ENCODE assay signal across 19 cellular contexts in the genomic region with DNA sequence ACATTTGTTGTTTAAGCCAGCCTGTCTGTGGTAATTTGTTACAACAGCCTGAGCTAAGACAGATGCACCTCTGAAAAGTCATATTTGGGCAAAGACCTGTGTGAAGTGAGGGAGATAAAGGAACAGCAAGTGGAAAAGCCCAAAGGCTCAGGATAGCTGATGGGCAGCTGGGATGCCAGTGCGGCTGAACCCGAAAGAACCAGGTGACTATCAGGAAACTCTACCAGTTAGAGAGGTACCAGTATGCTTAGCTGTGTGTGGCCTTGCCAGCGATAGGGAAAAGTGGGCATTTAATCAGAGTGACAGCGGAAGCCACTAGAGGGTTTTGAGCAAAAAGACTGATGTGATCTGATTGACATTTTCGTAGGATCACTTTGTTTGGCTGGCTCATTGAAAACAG.
A peak's percentile ranks its signal among the peaks of the same experiment; 100 is the strongest.
DNase-seq lines count a peak whose midpoint lies in the region; ATAC-seq, FAIRE-seq and TF ChIP-seq lines count a peak whose summit lies in the region.
"Had no signal": no experiment of that assay in that cellular context is flagged by ENCODE, and none has a peak within 500 bp of the region (broad histone marks: within the 10 kb centered on the region; RNA-seq: fewer than 3 reads in every experiment).

No MANE protein-coding gene starts in this region.

- H4K5ac ChIP-seq in H1 (ENCODE audit: insufficient read length, low read depth, low read length) = no peak overlapping the region

- no peaks in the 10 kb centered on the region for H3K4me1 ChIP-seq in H1 (replicated peaks in 1 of 4; ENCODE audit: control insufficient read depth in 3 of 4, insufficient read depth in 4 of 4, low read length in 3 of 4)
- H3K4me1 ChIP-seq: A549, BLaER1, HAP-1 had no signal

- 86% methylated on average over 5 of the region's 5 CpGs; no CpG with 5 or more reads in 1 of the 2 experiments for WGBS in H1 (ENCODE audit: extremely low coverage in 1 of 2, insufficient coverage in 1 of 2, insufficient read length in 1 of 2, insufficient replicate concordance in 2 of 2, low coverage in 1 of 2, low lambda C conversion rate in 2 of 2, missing lambda C conversion rate in 1 of 2), 2 experiments

- no peaks in the 10 kb centered on the region for H3K79me1 ChIP-seq in H1 (ENCODE audit: low read depth, low read length)

- peaks cover 0 to 2% of the 10 kb centered on the region in 2 experiments for H4K20me1 ChIP-seq in H1 (replicated peaks in 1 of 2; ENCODE audit: control insufficient read depth in 1 of 2, insufficient read depth in 2 of 2, low read length in 2 of 2)
- H4K20me1 ChIP-seq: BLaER1 had no signal

- no peak for FAIRE-seq in H1 (lab: Jason Lieb, UNC)
- FAIRE-seq: A549, GM12878, HepG2 had no signal

- intact Hi-C loops in left cardiac atrium (cut with DNase I) = no loop called here

- H3K9ac ChIP-seq in H1 (replicated peaks in 1 of 4; ENCODE audit: extremely low read depth in 1 of 4, low read depth in 3 of 4, low read length in 3 of 4) = no peak overlapping the region
- H3K9ac ChIP-seq: BLaER1 had no signal

- no peaks in the 10 kb centered on the region for H3K79me2 ChIP-seq in H1 (ENCODE audit: control insufficient read depth in 1 of 2, insufficient read depth in 2 of 2, low read length in 2 of 2)

- POLR2A ChIA-PET in H1 (lab: Charles Lee; ENCODE audit: partially characterized antibody) = no interaction called here

- no peak overlapping the region for H3K23ac ChIP-seq in H1 (ENCODE audit: insufficient read length)

- no peak overlapping the region for H3K14ac ChIP-seq in H1 (ENCODE audit: insufficient read length)

- TF ChIP-seq RAD21 in H1 (IDR thresholded peaks at IDR 0.05 in 1 of 2, conservative IDR thresholded peaks at IDR 0.05 in 1 of 2; ENCODE audit: low read depth in 2 of 2, low read length in 2 of 2) = no peak

- no peak overlapping the region for H2BK20ac ChIP-seq in H1 (ENCODE audit: low read length)

- no peak overlapping the region for H3K4me2 ChIP-seq in H1 (ENCODE audit: insufficient read depth in 1 of 2, low read depth in 2 of 2, low read length in 2 of 2)
- H3K4me2 ChIP-seq: A549, BLaER1 had no signal

- no peak overlapping the region for H3K27ac ChIP-seq in H1 (ENCODE audit: low read depth, low read length)
- H3K27ac ChIP-seq: 22Rv1, A549, BLaER1 had no signal

- no peak overlapping the region for H3K4ac ChIP-seq in H1 (replicated peaks; ENCODE audit: insufficient read length, low read depth, low read length)

- CTCF ChIA-PET in H1 (lab: Charles Lee; ENCODE audit: partially characterized antibody) = interaction anchor here (0.9 to 1.7 kb wide), 4 partner anchors 10 to 274 kb away, joined by 3 to 4 read pairs (median 3); no protein-coding TSS in a partner anchor

- no peak for TF ChIP-seq EP300 in H1 (IDR thresholded peaks at IDR 0.05; ENCODE audit: borderline replicate concordance in 1 of 2, low read depth in 2 of 2, low read length in 2 of 2)

- H3K36me3 ChIP-seq in H1 (ENCODE audit: control insufficient read depth in 2 of 4, insufficient read depth in 4 of 4, low read length in 3 of 4) = no peaks in the 10 kb centered on the region
- H3K36me3 ChIP-seq: BLaER1, HAP-1 had no signal

- ATAC-seq in left cardiac atrium (no peak), GM21381 (IDR thresholded peaks at IDR 0.05; ENCODE audit: unreplicated experiment) (no peak)
- ATAC-seq: A549; CD8-positive, alpha-beta T cell; GM12878; HepG2 had no signal

- H3K4me3 ChIP-seq in H1 (ENCODE audit: extremely low read depth in 1 of 4, insufficient read depth in 2 of 4, low read depth in 3 of 4, low read length in 4 of 4) = no peak overlapping the region
- H3K4me3 ChIP-seq: A549, BLaER1, GM12878, HAP-1 had no signal

- no peaks in the 10 kb centered on the region for H3K27me3 ChIP-seq in H1 (replicated peaks in 1 of 4; ENCODE audit: control insufficient read depth in 3 of 4, extremely low read depth in 1 of 4, insufficient read depth in 3 of 4, low read length in 3 of 4)
- H3K27me3 ChIP-seq: BLaER1 had no signal

- no peak overlapping the region for H2BK12ac ChIP-seq in H1 (ENCODE audit: low read depth, low read length)

- H4K8ac ChIP-seq in H1 (ENCODE audit: extremely low read depth, insufficient read depth, low read length) = no peak overlapping the region

- H2BK15ac ChIP-seq in H1 (ENCODE audit: low read length) = no peak overlapping the region

- TF ChIP-seq CTCF in H1 (IDR thresholded peaks at IDR 0.05; ENCODE audit: control extremely low read depth in 1 of 3, insufficient read depth in 1 of 3, low read depth in 1 of 3, low read length in 3 of 3) = no peak

- DNase-seq in NCI-H1092 treated with DMSO at 0.1 percent for 48 hours (lab: John Stamatoyannopoulos, UW) (peak; percentile 73), NCI-H1092 (lab: John Stamatoyannopoulos, UW) (no peak), SHP77 (lab: John Stamatoyannopoulos, UW) (peak; percentile 77 to 82), H1 (ENCODE audit: low read depth in 1 of 2, low spot score in 2 of 2) (no peak), left cardiac atrium (no peak), midbrain (lab: John Stamatoyannopoulos, UW) (no peak)
- DNase-seq: Calu3; CD8-positive, alpha-beta T cell; DMS 273 treated with DMSO at 0.1 percent for 48 hours; DMS53; DND-41; EL had no signal

- no peak overlapping the region for H2BK120ac ChIP-seq in H1 (replicated peaks; ENCODE audit: low read depth, low read length)

- no peak overlapping the region for H3K56ac ChIP-seq in H1 (replicated peaks; ENCODE audit: insufficient read length, low read depth, low read length)

- no peak for TF ChIP-seq POLR2A in H1 (IDR thresholded peaks at IDR 0.05; ENCODE audit: control extremely low read depth in 1 of 2, low read depth in 2 of 2, low read length in 2 of 2)

- no peaks in the 10 kb centered on the region for H3K23me2 ChIP-seq in H1 (ENCODE audit: low read depth, low read length)

- peak overlapping the region; percentile 47; the same call in 1 of the 2 replicates for H2AFZ ChIP-seq in H1 (ENCODE audit: low read length)

- H2AK5ac ChIP-seq in H1 (ENCODE audit: low read depth, low read length) = no peak overlapping the region

- no peak overlapping the region for H4K91ac ChIP-seq in H1 (replicated peaks; ENCODE audit: insufficient read length, low read length)

- H3K9me3 ChIP-seq in H1 (ENCODE audit: insufficient read depth in 2 of 2, low read depth in 1 of 2, low read length in 1 of 2) = no peaks in the 10 kb centered on the region
- H3K9me3 ChIP-seq: A549, BLaER1, HAP-1 had no signal

- H3K18ac ChIP-seq in H1 (ENCODE audit: extremely low read depth, low read length) = no peak overlapping the region

- H2BK5ac ChIP-seq in H1 (ENCODE audit: low read depth, low read length) = no peak overlapping the region

TF ChIP-seq in H1, 55 proteins besides CTCF, POLR2A, EP300 and RAD21:
- TF ChIP-seq CEBPB (IDR thresholded peaks at IDR 0.05; ENCODE audit: low read depth, low read length) = no peak
- no peak for TF ChIP-seq CBX5 (IDR thresholded peaks at IDR 0.05; ENCODE audit: low read depth, low read length)
- TF ChIP-seq HDAC2 (IDR thresholded peaks at IDR 0.05; ENCODE audit: borderline replicate concordance in 1 of 2, low read depth in 2 of 2, low read length in 2 of 2) = no peak
- no peak for TF ChIP-seq POU5F1 (IDR thresholded peaks at IDR 0.05; ENCODE audit: low read depth, low read length)
- TF ChIP-seq POLR2AphosphoS5 (IDR thresholded peaks at IDR 0.05; ENCODE audit: low read depth, low read length) = no peak
TF ChIP-seq in H1: peak in this region for 0.

Comparison
In these comparisons a context has a peak if more than half of its experiments do, and no peak if none do; other contexts are left out.
1. DNase-seq: peak in NCI-H1092 treated with DMSO at 0.1 percent for 48 hours (single experiment) and SHP77 (2 of 2); none in NCI-H1092 (single experiment), H1 (0 of 2), left cardiac atrium (single experiment) and midbrain (single experiment).